ENCODE assay signal across 9 cellular contexts in genomic region chr20:58690851-58691250, GRCh38. TPM values are rescaled to one million over a fixed set of nuclear protein-coding genes. Genes with fewer than 3 reads are reported as not detected.
DNase-seq lines count a peak whose midpoint lies in the region; ATAC-seq and TF ChIP-seq lines count a peak whose summit lies in the region.
"Had no signal": no experiment of that assay in that cellular context is flagged by ENCODE, and none has a peak within 500 bp of the region (broad histone marks: within the 10 kb centered on the region; RNA-seq: fewer than 3 reads in every experiment).

No MANE protein-coding gene starts in this region.

- H3K4me3 Mint-ChIP-seq in osteocyte (ENCODE audit: unreplicated experiment): no peak overlapping the region

- DNase-seq in CD1c-positive myeloid dendritic cell (ENCODE audit: extremely low spot score) (peak; percentile 82), SW480 (ENCODE audit: low spot score) (peak; percentile 18), fibroblast of peridontal ligament (ENCODE audit: extremely low read depth) (peak; percentile 39), osteocyte (ENCODE audit: extremely low spot score, unreplicated experiment) (peak; percentile 19), NAMALWA (ENCODE audit: low spot score) (no peak), RKO (ENCODE audit: low spot score) (no peak)
- no peak for DNase-seq in stimulated activated CD4-positive, alpha-beta T cell treated with anti-CD3 and anti-CD28 coated beads, Interleukin-4, amount 100 ng/mL, for 1 hour
- DNase-seq: EL had no signal

- peaks cover 13% of the 10 kb centered on the region for H3K36me3 Mint-ChIP-seq in osteocyte (ENCODE audit: unreplicated experiment)

- no peak for ATAC-seq in activated CD4-positive, CD25-positive, alpha-beta regulatory T cell treated with anti-CD3 and anti-CD28 coated beads, Interleukin-2, amount 50 U/mL, for 24 hours

- TF ChIP-seq CTCF in osteocyte (IDR thresholded peaks at IDR 0.05): no peak

- no peaks in the 10 kb centered on the region for H3K27me3 Mint-ChIP-seq in osteocyte (ENCODE audit: unreplicated experiment)

- H3K27ac Mint-ChIP-seq in osteocyte (ENCODE audit: unreplicated experiment): peak overlapping the region; percentile 56

- H3K4me1 Mint-ChIP-seq in osteocyte (ENCODE audit: unreplicated experiment): peaks cover 21% of the 10 kb centered on the region

- H3K9me3 Mint-ChIP-seq in osteocyte (ENCODE audit: unreplicated experiment): no peaks in the 10 kb centered on the region

RNA-seq across cellular contexts. Expression of gene NPEPL1, which starts 1.7 kb away (rescaled TPM):
- 13.1 and 13.6 TPM in 2 replicates for total RNA-seq in osteocyte

RNA-seq across cellular contexts. Expression of gene STX16, which starts 39.8 kb away (rescaled TPM):
- total RNA-seq in osteocyte: 66.9 and 67.0 TPM in 2 replicates

Comparison
In these comparisons a context has a peak if more than half of its experiments do, and no peak if none do; other contexts are left out.
1. DNase-seq: peak in CD1c-positive myeloid dendritic cell (single experiment), SW480 (single experiment), fibroblast of peridontal ligament (single experiment) and osteocyte (single experiment); none in NAMALWA (single experiment), stimulated activated CD4-positive, alpha-beta T cell treated with anti-CD3 and anti-CD28 coated beads, Interleukin-4, amount 100 ng/mL, for 1 hour (single experiment) and RKO (single experiment).